ENCODE assay signal across 4 cellular contexts in genomic region chr22:19876941-19877625, GRCh38.
TF ChIP-seq lines count a peak whose summit lies in the region.

No MANE protein-coding gene starts in this region.

TF ChIP-seq in SK-N-SH, 30 proteins besides CTCF, POLR2A, EP300 and RAD21:
- TF ChIP-seq GABPA (IDR thresholded peaks at IDR 0.05; ENCODE audit: low read depth) = no peak
- no peak for TF ChIP-seq FOSL2 (IDR thresholded peaks at IDR 0.05; ENCODE audit: borderline replicate concordance, low read depth)
- TF ChIP-seq, protein P1, sequence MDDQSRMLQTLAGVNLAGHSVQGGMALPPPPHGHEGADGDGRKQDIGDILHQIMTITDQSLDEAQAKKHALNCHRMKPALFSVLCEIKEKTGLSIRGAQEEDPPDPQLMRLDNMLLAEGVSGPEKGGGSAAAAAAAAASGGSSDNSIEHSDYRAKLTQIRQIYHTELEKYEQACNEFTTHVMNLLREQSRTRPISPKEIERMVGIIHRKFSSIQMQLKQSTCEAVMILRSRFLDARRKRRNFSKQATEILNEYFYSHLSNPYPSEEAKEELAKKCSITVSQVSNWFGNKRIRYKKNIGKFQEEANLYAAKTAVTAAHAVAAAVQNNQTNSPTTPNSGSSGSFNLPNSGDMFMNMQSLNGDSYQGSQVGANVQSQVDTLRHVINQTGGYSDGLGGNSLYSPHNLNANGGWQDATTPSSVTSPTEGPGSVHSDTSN (IDR thresholded peaks at IDR 0.05) = no peak
- TF ChIP-seq TEAD4 (IDR thresholded peaks at IDR 0.05; ENCODE audit: borderline replicate concordance, insufficient read depth) = no peak
- TF ChIP-seq JUND (IDR thresholded peaks at IDR 0.05) = no peak
- TF ChIP-seq, protein P2, sequence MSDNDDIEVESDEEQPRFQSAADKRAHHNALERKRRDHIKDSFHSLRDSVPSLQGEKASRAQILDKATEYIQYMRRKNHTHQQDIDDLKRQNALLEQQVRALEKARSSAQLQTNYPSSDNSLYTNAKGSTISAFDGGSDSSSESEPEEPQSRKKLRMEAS (IDR thresholded peaks at IDR 0.05; ENCODE audit: low read depth) = no peak
- no peak for TF ChIP-seq YY1 (IDR thresholded peaks at IDR 0.05; ENCODE audit: low read depth)
- no peak for TF ChIP-seq EZH2phosphoT487 (IDR thresholded peaks at IDR 0.05; ENCODE audit: borderline replicate concordance, low read depth)
- TF ChIP-seq USF2 (IDR thresholded peaks at IDR 0.05; ENCODE audit: borderline replicate concordance, low read depth, low read length) = no peak
- TF ChIP-seq SIN3A (IDR thresholded peaks at IDR 0.05; ENCODE audit: borderline replicate concordance, low read depth, low read length) = no peak
- no peak for TF ChIP-seq RCOR1 (IDR thresholded peaks at IDR 0.05; ENCODE audit: low read length)
TF ChIP-seq in SK-N-SH: peak in this region for 0.

TF ChIP-seq in SK-N-SH treated with all-trans-retinoic acid at 6 μM for 48 hours, 23 proteins besides CTCF, POLR2A, EP300 and RAD21:
- TF ChIP-seq, protein P3, sequence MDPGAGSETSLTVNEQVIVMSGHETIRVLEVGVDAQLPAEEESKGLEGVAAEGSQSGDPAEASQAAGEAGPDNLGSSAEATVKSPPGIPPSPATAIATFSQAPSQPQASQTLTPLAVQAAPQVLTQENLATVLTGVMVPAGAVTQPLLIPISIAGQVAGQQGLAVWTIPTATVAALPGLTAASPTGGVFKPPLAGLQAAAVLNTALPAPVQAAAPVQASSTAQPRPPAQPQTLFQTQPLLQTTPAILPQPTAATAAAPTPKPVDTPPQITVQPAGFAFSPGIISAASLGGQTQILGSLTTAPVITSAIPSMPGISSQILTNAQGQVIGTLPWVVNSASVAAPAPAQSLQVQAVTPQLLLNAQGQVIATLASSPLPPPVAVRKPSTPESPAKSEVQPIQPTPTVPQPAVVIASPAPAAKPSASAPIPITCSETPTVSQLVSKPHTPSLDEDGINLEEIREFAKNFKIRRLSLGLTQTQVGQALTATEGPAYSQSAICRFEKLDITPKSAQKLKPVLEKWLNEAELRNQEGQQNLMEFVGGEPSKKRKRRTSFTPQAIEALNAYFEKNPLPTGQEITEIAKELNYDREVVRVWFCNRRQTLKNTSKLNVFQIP (CRISPR knock-in tag; IDR thresholded peaks at IDR 0.05; ENCODE audit: borderline replicate concordance, low read depth) = no peak
- TF ChIP-seq TSHZ2 (CRISPR knock-in tag; IDR thresholded peaks at IDR 0.05) (no peak), ZFP30 (CRISPR knock-in tag; IDR thresholded peaks at IDR 0.05) (no peak), OSR1 (CRISPR knock-in tag; IDR thresholded peaks at IDR 0.05) (no peak)

TF ChIP-seq in HEK293, 187 proteins besides CTCF, POLR2A, EP300 and RAD21 (continues in another document):
- 0 out of 2 replicates have a peak, but pooled peaks have one; percentile 6 for TF ChIP-seq BCL11A (tag by site-specific recombination; IDR thresholded peaks at IDR 0.05; ENCODE audit: low read depth)
- TF ChIP-seq ZBTB20 (tag by site-specific recombination; IDR thresholded peaks at IDR 0.05) = no peak
- TF ChIP-seq, protein P4, sequence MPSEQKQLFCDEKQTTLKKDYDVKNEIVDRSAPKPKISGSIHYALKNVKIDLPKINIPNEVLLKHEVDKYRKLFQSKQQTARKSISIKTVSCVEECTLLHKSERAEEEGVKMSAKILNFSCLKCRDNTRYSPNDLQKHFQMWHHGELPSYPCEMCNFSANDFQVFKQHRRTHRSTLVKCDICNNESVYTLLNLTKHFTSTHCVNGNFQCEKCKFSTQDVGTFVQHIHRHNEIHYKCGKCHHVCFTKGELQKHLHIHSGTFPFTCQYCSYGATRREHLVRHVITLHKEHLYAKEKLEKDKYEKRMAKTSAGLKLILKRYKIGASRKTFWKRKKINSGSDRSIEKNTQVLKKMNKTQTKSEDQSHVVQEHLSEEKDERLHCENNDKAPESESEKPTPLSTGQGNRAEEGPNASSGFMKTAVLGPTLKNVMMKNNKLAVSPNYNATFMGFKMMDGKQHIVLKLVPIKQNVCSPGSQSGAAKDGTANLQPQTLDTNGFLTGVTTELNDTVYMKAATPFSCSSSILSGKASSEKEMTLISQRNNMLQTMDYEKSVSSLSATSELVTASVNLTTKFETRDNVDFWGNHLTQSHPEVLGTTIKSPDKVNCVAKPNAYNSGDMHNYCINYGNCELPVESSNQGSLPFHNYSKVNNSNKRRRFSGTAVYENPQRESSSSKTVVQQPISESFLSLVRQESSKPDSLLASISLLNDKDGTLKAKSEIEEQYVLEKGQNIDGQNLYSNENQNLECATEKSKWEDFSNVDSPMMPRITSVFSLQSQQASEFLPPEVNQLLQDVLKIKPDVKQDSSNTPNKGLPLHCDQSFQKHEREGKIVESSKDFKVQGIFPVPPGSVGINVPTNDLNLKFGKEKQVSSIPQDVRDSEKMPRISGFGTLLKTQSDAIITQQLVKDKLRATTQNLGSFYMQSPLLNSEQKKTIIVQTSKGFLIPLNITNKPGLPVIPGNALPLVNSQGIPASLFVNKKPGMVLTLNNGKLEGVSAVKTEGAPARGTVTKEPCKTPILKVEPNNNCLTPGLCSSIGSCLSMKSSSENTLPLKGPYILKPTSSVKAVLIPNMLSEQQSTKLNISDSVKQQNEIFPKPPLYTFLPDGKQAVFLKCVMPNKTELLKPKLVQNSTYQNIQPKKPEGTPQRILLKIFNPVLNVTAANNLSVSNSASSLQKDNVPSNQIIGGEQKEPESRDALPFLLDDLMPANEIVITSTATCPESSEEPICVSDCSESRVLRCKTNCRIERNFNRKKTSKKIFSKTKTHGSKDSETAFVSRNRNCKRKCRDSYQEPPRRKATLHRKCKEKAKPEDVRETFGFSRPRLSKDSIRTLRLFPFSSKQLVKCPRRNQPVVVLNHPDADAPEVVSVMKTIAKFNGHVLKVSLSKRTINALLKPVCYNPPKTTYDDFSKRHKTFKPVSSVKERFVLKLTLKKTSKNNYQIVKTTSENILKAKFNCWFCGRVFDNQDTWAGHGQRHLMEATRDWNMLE (tag by site-specific recombination; conservative IDR thresholded peaks at IDR 0.05; ENCODE audit: low read depth) = no peak
- no peak for TF ChIP-seq GLI4 (tag by site-specific recombination; IDR thresholded peaks at IDR 0.05)
- TF ChIP-seq ZNF621 (tag by site-specific recombination; IDR thresholded peaks at IDR 0.05) = no peak
- no peak for TF ChIP-seq ZNF670 (tag by site-specific recombination; IDR thresholded peaks at IDR 0.05; ENCODE audit: low read depth)
- no peak for TF ChIP-seq ZNF221 (tag by site-specific recombination; IDR thresholded peaks at IDR 0.05; ENCODE audit: borderline replicate concordance)
- TF ChIP-seq ZIC2 (tag by site-specific recombination; IDR thresholded peaks at IDR 0.05) = peak; percentile 54
- TF ChIP-seq, protein P5, sequence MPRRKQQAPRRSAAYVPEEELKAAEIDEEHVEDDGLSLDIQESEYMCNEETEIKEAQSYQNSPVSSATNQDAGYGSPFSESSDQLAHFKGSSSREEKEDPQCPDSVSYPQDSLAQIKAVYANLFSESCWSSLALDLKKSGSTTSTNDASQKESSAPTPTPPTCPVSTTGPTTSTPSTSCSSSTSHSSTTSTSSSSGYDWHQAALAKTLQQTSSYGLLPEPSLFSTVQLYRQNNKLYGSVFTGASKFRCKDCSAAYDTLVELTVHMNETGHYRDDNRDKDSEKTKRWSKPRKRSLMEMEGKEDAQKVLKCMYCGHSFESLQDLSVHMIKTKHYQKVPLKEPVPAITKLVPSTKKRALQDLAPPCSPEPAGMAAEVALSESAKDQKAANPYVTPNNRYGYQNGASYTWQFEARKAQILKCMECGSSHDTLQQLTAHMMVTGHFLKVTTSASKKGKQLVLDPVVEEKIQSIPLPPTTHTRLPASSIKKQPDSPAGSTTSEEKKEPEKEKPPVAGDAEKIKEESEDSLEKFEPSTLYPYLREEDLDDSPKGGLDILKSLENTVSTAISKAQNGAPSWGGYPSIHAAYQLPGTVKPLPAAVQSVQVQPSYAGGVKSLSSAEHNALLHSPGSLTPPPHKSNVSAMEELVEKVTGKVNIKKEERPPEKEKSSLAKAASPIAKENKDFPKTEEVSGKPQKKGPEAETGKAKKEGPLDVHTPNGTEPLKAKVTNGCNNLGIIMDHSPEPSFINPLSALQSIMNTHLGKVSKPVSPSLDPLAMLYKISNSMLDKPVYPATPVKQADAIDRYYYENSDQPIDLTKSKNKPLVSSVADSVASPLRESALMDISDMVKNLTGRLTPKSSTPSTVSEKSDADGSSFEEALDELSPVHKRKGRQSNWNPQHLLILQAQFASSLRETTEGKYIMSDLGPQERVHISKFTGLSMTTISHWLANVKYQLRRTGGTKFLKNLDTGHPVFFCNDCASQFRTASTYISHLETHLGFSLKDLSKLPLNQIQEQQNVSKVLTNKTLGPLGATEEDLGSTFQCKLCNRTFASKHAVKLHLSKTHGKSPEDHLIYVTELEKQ (tag by site-specific recombination; IDR thresholded peaks at IDR 0.05; ENCODE audit: borderline replicate concordance) = no peak
- peak; percentile 62 for TF ChIP-seq GLIS1 (tag by site-specific recombination; IDR thresholded peaks at IDR 0.05)
- TF ChIP-seq KLF7 (tag by site-specific recombination; IDR thresholded peaks at IDR 0.05; ENCODE audit: borderline replicate concordance) = no peak
- no peak for TF ChIP-seq ZNF792 (tag by site-specific recombination; IDR thresholded peaks at IDR 0.05)
- TF ChIP-seq KLF1 (tag by site-specific recombination; IDR thresholded peaks at IDR 0.05) = peak; percentile 63
- no peak for TF ChIP-seq ZNF785 (tag by site-specific recombination; IDR thresholded peaks at IDR 0.05)
- peak; percentile 61 for TF ChIP-seq GLIS2 (tag by site-specific recombination; IDR thresholded peaks at IDR 0.05)
- no peak for TF ChIP-seq ZNF157 (tag by site-specific recombination; IDR thresholded peaks at IDR 0.05)

TF ChIP-seq in H1, 55 proteins besides CTCF, POLR2A, EP300 and RAD21:
- TF ChIP-seq CBX8 (IDR thresholded peaks at IDR 0.05; ENCODE audit: borderline replicate concordance, low read depth, low read length) = no peak
- TF ChIP-seq E2F6 (IDR thresholded peaks at IDR 0.05) = no peak
- TF ChIP-seq, protein P2 (IDR thresholded peaks at IDR 0.05) = no peak
- no peak for TF ChIP-seq TBP (IDR thresholded peaks at IDR 0.05; ENCODE audit: low read depth, low read length)
- no peak for TF ChIP-seq SIX5 (IDR thresholded peaks at IDR 0.05; ENCODE audit: low read depth, low read length)
- TF ChIP-seq ATF2 (IDR thresholded peaks at IDR 0.05; ENCODE audit: low read length) = no peak
- no peak for TF ChIP-seq KDM1A (IDR thresholded peaks at IDR 0.05; ENCODE audit: borderline replicate concordance, low read length)
